Comparison of ENCODE assay signal across 8 cellular contexts in genomic region chr12:121209629-121210572, GRCh38. TPM values are rescaled to one million over a fixed set of nuclear protein-coding genes. Genes with fewer than 3 reads are reported as not detected.
DNase-seq lines count a peak whose midpoint lies in the region; ATAC-seq lines count a peak whose summit lies in the region.

Gene P2RX4 (plus strand): TSS chr12:121210129. CDS start chr12:121210165, 36 bp downstream.

- H2BK15ac ChIP-seq in mesenchymal stem cell (ENCODE audit: low read depth, poor library complexity, severe bottlenecking) = peak within 1 kb of the TSS; percentile 94

- no peaks in the 10 kb centered on the region for H3K9me3 ChIP-seq in effector memory CD4-positive, alpha-beta T cell (ENCODE audit: control insufficient read depth, low read length)
- H3K9me3 ChIP-seq in mesenchymal stem cell (ENCODE audit: control insufficient read depth, low read length) = no peaks in the 10 kb centered on the region

- H4K91ac ChIP-seq in mesenchymal stem cell (ENCODE audit: low read length) = peak within 1 kb of the TSS; percentile 100

- H3K14ac ChIP-seq in mesenchymal stem cell (ENCODE audit: low read length in 2 of 2) = peak within 1 kb of the TSS in 1 of 2 experiments; percentile 100

- no peaks in the 10 kb centered on the region for H3K27me3 ChIP-seq in effector memory CD4-positive, alpha-beta T cell (replicated peaks; ENCODE audit: control insufficient read depth, insufficient read depth, low read length, poor library complexity, severe bottlenecking)
- no peaks in the 10 kb centered on the region for H3K27me3 ChIP-seq in mesenchymal stem cell (ENCODE audit: control insufficient read depth in 1 of 2, insufficient read depth in 1 of 2, low read length in 2 of 2)

- peak within 1 kb of the TSS; percentile 77 to 99 for H2BK12ac ChIP-seq in mesenchymal stem cell (ENCODE audit: low read length in 2 of 2)

- peak within 1 kb of the TSS; percentile 87 to 99 for H3K18ac ChIP-seq in mesenchymal stem cell (ENCODE audit: low read depth in 1 of 2, low read length in 2 of 2)

- peak within 1 kb of the TSS; percentile 98 for H4K8ac ChIP-seq in mesenchymal stem cell (ENCODE audit: low read length)

- H3K79me1 ChIP-seq in mesenchymal stem cell (replicated peaks; ENCODE audit: low read length, poor library complexity, severe bottlenecking) = peaks cover 8% of the 10 kb centered on the region

- peak; percentile 91 for ATAC-seq in GM19372 (IDR thresholded peaks at IDR 0.05; ENCODE audit: low read depth, unreplicated experiment)
- peak; percentile 86 for ATAC-seq in HG03521 (IDR thresholded peaks at IDR 0.05; ENCODE audit: unreplicated experiment)

- peak within 1 kb of the TSS; percentile 83 for H3K9ac ChIP-seq in mesenchymal stem cell (ENCODE audit: low read length)

- H3K4ac ChIP-seq in mesenchymal stem cell (ENCODE audit: low read depth in 1 of 2, low read length in 2 of 2) = peak within 1 kb of the TSS; percentile 98

- WGBS in mesenchymal stem cell = 8% methylated on average over 81 of the region's 96 CpGs

- DNase-seq in CD1c-positive myeloid dendritic cell (ENCODE audit: extremely low spot score) = peak; percentile 91
- DNase-seq in NCI-H774 (lab: John Stamatoyannopoulos, UW) = peak; percentile 89
- DNase-seq in activated CD8-positive, alpha-beta memory T cell treated with anti-CD3 and anti-CD28 coated beads for 1 hour (ENCODE audit: extremely low read depth in 1 of 2, low read depth in 1 of 2) = peak; percentile 74 to 75
- DNase-seq in effector memory CD4-positive, alpha-beta T cell = peak; percentile 80 to 81 (median 81)
- peak; percentile 84 for DNase-seq in mesenchymal stem cell
- DNase-seq in stimulated activated CD8-positive, alpha-beta memory T cell treated with anti-CD3 and anti-CD28 coated beads, Interleukin-15, amount 100 ng/mL, for 1 hour (ENCODE audit: low read depth) = peak; percentile 67

- peaks cover 20% of the 10 kb centered on the region for H3K4me1 ChIP-seq in effector memory CD4-positive, alpha-beta T cell (ENCODE audit: control insufficient read depth, insufficient read depth, low read length, poor library complexity, severe bottlenecking)
- peaks cover 12% of the 10 kb centered on the region for H3K4me1 ChIP-seq in mesenchymal stem cell (ENCODE audit: control insufficient read depth, insufficient read depth, low read depth, low read length)

- H3K36me3 ChIP-seq in effector memory CD4-positive, alpha-beta T cell (ENCODE audit: control insufficient read depth, insufficient read depth, low read length) = no peaks in the 10 kb centered on the region
- peaks cover 0 to 3% of the 10 kb centered on the region in 2 experiments for H3K36me3 ChIP-seq in mesenchymal stem cell (ENCODE audit: control insufficient read depth in 1 of 2, insufficient read depth in 2 of 2, low read depth in 1 of 2, low read length in 2 of 2)

- H3K23ac ChIP-seq in mesenchymal stem cell (ENCODE audit: low read length in 2 of 2) = peak within 1 kb of the TSS in 1 of 2 experiments; percentile 94

- no peak within 1 kb of the TSS for H2AK5ac ChIP-seq in mesenchymal stem cell (ENCODE audit: low read length, severe bottlenecking)

- peak within 1 kb of the TSS; percentile 94 for H2BK120ac ChIP-seq in mesenchymal stem cell (ENCODE audit: low read depth, low read length)

- H3K4me3 ChIP-seq in effector memory CD4-positive, alpha-beta T cell (ENCODE audit: insufficient read depth, low read depth, low read length, poor library complexity, severe bottlenecking) = peak within 1 kb of the TSS; percentile 80
- H3K4me3 ChIP-seq in mesenchymal stem cell (ENCODE audit: insufficient read depth in 1 of 2, low read depth in 1 of 2, low read length in 2 of 2) = peak within 1 kb of the TSS; percentile 80 to 90

- peak within 1 kb of the TSS; percentile 98 for H2AFZ ChIP-seq in mesenchymal stem cell (ENCODE audit: low read depth, low read length)

- H3K27ac ChIP-seq in effector memory CD4-positive, alpha-beta T cell (ENCODE audit: insufficient read depth, low read length, poor library complexity, severe bottlenecking) = peak within 1 kb of the TSS; percentile 93
- no peak within 1 kb of the TSS for H3K27ac ChIP-seq in mesenchymal stem cell (ENCODE audit: low read length, poor library complexity, severe bottlenecking)

- H3K4me2 ChIP-seq in mesenchymal stem cell (ENCODE audit: low read length, poor library complexity, severe bottlenecking) = peak within 1 kb of the TSS; percentile 98

- peak within 1 kb of the TSS; percentile 89 for H2BK5ac ChIP-seq in mesenchymal stem cell (ENCODE audit: low read depth, low read length, poor library complexity, severe bottlenecking)

RNA-seq across cellular contexts. Expression of gene P2RX4, which starts in this region (rescaled TPM):
- 33.2 TPM for polyA plus RNA-seq in mesenchymal stem cell (2013, experiment 1 of 2)
- polyA plus RNA-seq in mesenchymal stem cell (2013, experiment 2 of 2) = 33.2 TPM
